Comparison of ENCODE assay signal across 20 cellular contexts in genomic region chr10:58467931-58468635, GRCh38.
"Had no signal": no experiment of that assay in that cellular context is flagged by ENCODE, and none has a peak within 500 bp of the region (broad histone marks: within the 10 kb centered on the region; RNA-seq: fewer than 3 reads in every experiment).

No MANE protein-coding gene starts in this region.

- H3K4me3 Mint-ChIP-seq: activated naive CD8-positive, alpha-beta T cell; brain; endodermal cell; naive B cell; neural progenitor cell; stimulated activated effector memory CD8-positive, alpha-beta T cell treated with anti-CD3 and anti-CD28 coated beads, Interleukin-12 subunit alpha, Interleukin-12 subunit beta, amount 100 ng/mL, for 72 hours had no signal

- H3K9me3 Mint-ChIP-seq: neural progenitor cell; stimulated activated effector memory CD8-positive, alpha-beta T cell treated with anti-CD3 and anti-CD28 coated beads, Interleukin-12 subunit alpha, Interleukin-12 subunit beta, amount 100 ng/mL, for 72 hours had no signal

- H3K4me1 Mint-ChIP-seq: brain; endodermal cell; naive B cell; neural progenitor cell; stimulated activated effector memory CD8-positive, alpha-beta T cell treated with anti-CD3 and anti-CD28 coated beads, Interleukin-12 subunit alpha, Interleukin-12 subunit beta, amount 100 ng/mL, for 72 hours had no signal

- H3K36me3 Mint-ChIP-seq: brain; naive B cell; neural progenitor cell; stimulated activated effector memory CD8-positive, alpha-beta T cell treated with anti-CD3 and anti-CD28 coated beads, Interleukin-12 subunit alpha, Interleukin-12 subunit beta, amount 100 ng/mL, for 72 hours had no signal

- H3K27ac ChIP-seq: epithelial cell of prostate, foreskin keratinocyte, neural progenitor cell, testis, upper lobe of left lung, WERI-Rb-1 had no signal

- DNase-seq: activated CD4-positive, alpha-beta T cell treated with anti-CD3 and anti-CD28 coated beads for 1 hour; activated CD4-positive, alpha-beta T cell treated with anti-CD3 and anti-CD28 coated beads, Interleukin-2, amount 50 U/mL, for 4 hours; activated T-cell treated with anti-CD3 and anti-CD28 coated beads for 4 hours; caudate nucleus; endodermal cell; foreskin keratinocyte; left ventricle myocardium superior; naive B cell; stimulated activated CD4-positive, alpha-beta T cell treated with anti-CD3 and anti-CD28 coated beads, Interleukin-4, amount 100 ng/mL, for 1 hour; T-helper 2 cell; testis; upper lobe of left lung; WERI-Rb-1 had no signal

- ATAC-seq: foreskin keratinocyte; left ventricle myocardium superior; stimulated activated effector memory CD8-positive, alpha-beta T cell treated with anti-CD3 and anti-CD28 coated beads, Interleukin-12 subunit alpha, Interleukin-12 subunit beta, amount 100 ng/mL, for 72 hours had no signal

- H3K27ac Mint-ChIP-seq: activated naive CD8-positive, alpha-beta T cell; brain; endodermal cell; neural progenitor cell; stimulated activated effector memory CD8-positive, alpha-beta T cell treated with anti-CD3 and anti-CD28 coated beads, Interleukin-12 subunit alpha, Interleukin-12 subunit beta, amount 100 ng/mL, for 72 hours had no signal

- FAIRE-seq: colon, keratinocyte had no signal
